ENCODE assay signal across 8 cellular contexts in the genomic region with DNA sequence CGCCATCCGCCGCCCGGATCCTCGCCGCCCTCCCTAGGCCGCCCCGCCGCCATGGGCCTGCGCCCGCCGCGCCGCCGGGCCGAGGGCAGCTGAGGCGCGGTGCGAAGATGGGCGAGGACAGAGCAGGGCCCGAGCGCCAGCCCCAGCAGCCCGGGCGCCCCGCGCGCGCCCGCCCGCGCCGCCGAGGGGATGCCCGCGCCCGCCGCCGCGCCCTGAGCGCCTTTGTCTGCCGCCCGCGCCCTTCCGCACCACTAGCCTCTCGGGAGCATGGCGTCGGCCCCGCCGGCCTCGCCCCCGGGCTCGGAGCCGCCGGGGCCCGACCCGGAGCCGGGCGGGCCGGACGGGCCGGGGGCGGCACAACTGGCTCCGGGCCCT. TPM values are rescaled to one million over a fixed set of nuclear protein-coding genes. Genes with fewer than 3 reads are reported as not detected.
DNase-seq lines count a peak whose midpoint lies in the region; ATAC-seq lines count a peak whose summit lies in the region.

No MANE protein-coding gene starts in this region.

- CTCF ChIA-PET in activated CD8-positive, alpha-beta T cell treated with anti-CD3 and anti-CD28 coated beads, Interleukin-2, amount 10 ng/mL, durations not matched to agents 7 days and 5 days (lab: Charles Lee) = interaction anchor here (0.8 to 1.1 kb wide), 4 partner anchors 9 to 319 kb away, joined by 3 to 5 read pairs (median 4); no protein-coding TSS in a partner anchor

- no peaks in the 10 kb centered on the region for H3K9me3 Mint-ChIP-seq in activated CD8-positive, alpha-beta T cell treated with anti-CD3 and anti-CD28 coated beads, Interleukin-2, amount 10 ng/mL, durations not matched to agents 7 days and 5 days (ENCODE audit: insufficient read depth)

- DNase-seq in stimulated activated CD8-positive, alpha-beta memory T cell treated with anti-CD3 and anti-CD28 coated beads, Interleukin-2, amount 100 ng/mL, for 48 hours (ENCODE audit: low read depth in 2 of 2) = peak; percentile 20 to 31
- DNase-seq in stimulated activated CD8-positive, alpha-beta memory T cell treated with anti-CD3 and anti-CD28 coated beads, Interleukin-4, amount 100 ng/mL, for 48 hours = no peak
- no peak for DNase-seq in activated CD8-positive, alpha-beta T cell treated with anti-CD3 and anti-CD28 coated beads, Interleukin-2, amount 10 ng/mL, durations not matched to agents 7 days and 5 days
- DNase-seq in iPS DF 6.9 (ENCODE audit: low read depth, low spot score) (no peak), SW 1271 (lab: John Stamatoyannopoulos, UW) (no peak), HT-29 (ENCODE audit: low spot score) (no peak)
- DNase-seq in stimulated activated CD4-positive, alpha-beta T cell treated with anti-CD3 and anti-CD28 coated beads, Interleukin-4, amount 100 ng/mL, for 24 hours = peak; percentile 30

- H3K4me1 ChIP-seq in iPS DF 6.9 (ENCODE audit: control insufficient read depth, insufficient read depth, low read length) = no peaks in the 10 kb centered on the region

- H3K27ac ChIP-seq in iPS DF 6.9 (ENCODE audit: low read length) = no peak overlapping the region

- WGBS in iPS DF 6.9 (ENCODE audit: insufficient coverage, insufficient read length) = no CpG with 5 or more reads among the region's 63 CpGs

- peaks cover 4% of the 10 kb centered on the region for H3K36me3 Mint-ChIP-seq in activated CD8-positive, alpha-beta T cell treated with anti-CD3 and anti-CD28 coated beads, Interleukin-2, amount 10 ng/mL, durations not matched to agents 7 days and 5 days (ENCODE audit: low read depth)

- H3K27me3 Mint-ChIP-seq in activated CD8-positive, alpha-beta T cell treated with anti-CD3 and anti-CD28 coated beads, Interleukin-2, amount 10 ng/mL, durations not matched to agents 7 days and 5 days (ENCODE audit: low read depth) = peaks cover 14% of the 10 kb centered on the region

- peak overlapping the region; percentile 59 for H3K4me3 ChIP-seq in iPS DF 6.9 (ENCODE audit: low read length)

- peaks cover 15% of the 10 kb centered on the region for H3K27me3 ChIP-seq in iPS DF 6.9 (ENCODE audit: control insufficient read depth, insufficient read depth, low read length)

- H3K4me1 Mint-ChIP-seq in activated CD8-positive, alpha-beta T cell treated with anti-CD3 and anti-CD28 coated beads, Interleukin-2, amount 10 ng/mL, durations not matched to agents 7 days and 5 days (ENCODE audit: low read depth) = peaks cover 31% of the 10 kb centered on the region

- H3K9me3 ChIP-seq in iPS DF 6.9 (ENCODE audit: control insufficient read depth, insufficient read depth, low read length) = no peaks in the 10 kb centered on the region

- peak overlapping the region; percentile 81 for H3K4me3 Mint-ChIP-seq in activated CD8-positive, alpha-beta T cell treated with anti-CD3 and anti-CD28 coated beads, Interleukin-2, amount 10 ng/mL, durations not matched to agents 7 days and 5 days

- no peak overlapping the region for H3K27ac Mint-ChIP-seq in activated CD8-positive, alpha-beta T cell treated with anti-CD3 and anti-CD28 coated beads, Interleukin-2, amount 10 ng/mL, durations not matched to agents 7 days and 5 days

- peak; percentile 23 for ATAC-seq in HG03108 (IDR thresholded peaks at IDR 0.05; ENCODE audit: unreplicated experiment)
- ATAC-seq in activated CD8-positive, alpha-beta T cell treated with anti-CD3 and anti-CD28 coated beads, Interleukin-2, amount 10 ng/mL, durations not matched to agents 7 days and 5 days = peak; percentile 65

- H3K36me3 ChIP-seq in iPS DF 6.9 (ENCODE audit: control insufficient read depth, insufficient read depth, low read length) = no peaks in the 10 kb centered on the region

- POLR2A ChIA-PET in activated CD8-positive, alpha-beta T cell treated with anti-CD3 and anti-CD28 coated beads, Interleukin-2, amount 10 ng/mL, durations not matched to agents 7 days and 5 days (lab: Charles Lee) = interaction anchor here (0.6 to 1.5 kb wide), 3 partner anchors 11 to 102 kb away, joined by 3 read pairs; a partner anchor contains a TSS

RNA-seq across cellular contexts. Expression of a gene that starts 0.3 kb away (rescaled TPM):
- total RNA-seq in activated CD8-positive, alpha-beta T cell treated with anti-CD3 and anti-CD28 coated beads, Interleukin-2, amount 10 ng/mL, durations not matched to agents 7 days and 5 days = 10 to 100 TPM; 20.7 to 23.4 TPM
- total RNA-seq in HT-29 (2014; rRNA removed; shearing (Covaris generic)) = 5.2 and 9.5 TPM in 2 replicates

RNA-seq across cellular contexts. Expression of a gene that starts 24.0 kb away (rescaled TPM):
- 1 to 10 TPM; 4.7 to 6.3 TPM for total RNA-seq in activated CD8-positive, alpha-beta T cell treated with anti-CD3 and anti-CD28 coated beads, Interleukin-2, amount 10 ng/mL, durations not matched to agents 7 days and 5 days
- total RNA-seq in HT-29 (2014; rRNA removed; shearing (Covaris generic)) = 25.2 and 29.1 TPM in 2 replicates

RNA-seq across cellular contexts. Expression of a gene that starts 28.7 kb away (rescaled TPM):
- 1 to 10 TPM; 5.2 to 6.8 TPM for total RNA-seq in activated CD8-positive, alpha-beta T cell treated with anti-CD3 and anti-CD28 coated beads, Interleukin-2, amount 10 ng/mL, durations not matched to agents 7 days and 5 days
- total RNA-seq in HT-29 (2014; rRNA removed; shearing (Covaris generic)) = 25.3 and 29.0 TPM in 2 replicates

RNA-seq across cellular contexts. Expression of a gene that starts 43.9 kb away (rescaled TPM):
- total RNA-seq in activated CD8-positive, alpha-beta T cell treated with anti-CD3 and anti-CD28 coated beads, Interleukin-2, amount 10 ng/mL, durations not matched to agents 7 days and 5 days = 10 to 100 TPM; 80.6 to 85.8 TPM
- total RNA-seq in HT-29 (2014; rRNA removed; shearing (Covaris generic)) = 150 and 161 TPM in 2 replicates

RNA-seq across cellular contexts. Expression of a gene that starts 55.4 kb away (rescaled TPM):
- total RNA-seq in activated CD8-positive, alpha-beta T cell treated with anti-CD3 and anti-CD28 coated beads, Interleukin-2, amount 10 ng/mL, durations not matched to agents 7 days and 5 days = 10 to 100 TPM; 95.3 to 95.8 TPM
- 223 and 226 TPM in 2 replicates for total RNA-seq in HT-29 (2014; rRNA removed; shearing (Covaris generic))

Comparison
In these comparisons a context has a peak if more than half of its experiments do, and no peak if none do; other contexts are left out.
1. DNase-seq: peak in stimulated activated CD8-positive, alpha-beta memory T cell treated with anti-CD3 and anti-CD28 coated beads, Interleukin-2, amount 100 ng/mL, for 48 hours (2 of 2) and stimulated activated CD4-positive, alpha-beta T cell treated with anti-CD3 and anti-CD28 coated beads, Interleukin-4, amount 100 ng/mL, for 24 hours (single experiment); none in stimulated activated CD8-positive, alpha-beta memory T cell treated with anti-CD3 and anti-CD28 coated beads, Interleukin-4, amount 100 ng/mL, for 48 hours (single experiment), activated CD8-positive, alpha-beta T cell treated with anti-CD3 and anti-CD28 coated beads, Interleukin-2, amount 10 ng/mL, durations not matched to agents 7 days and 5 days (single experiment), iPS DF 6.9 (single experiment), SW 1271 (0 of 2) and HT-29 (single experiment).